ENCODE assay signal across 9 cellular contexts in genomic region chr3:128549283-128550112, GRCh38. TPM values are rescaled to one million over a fixed set of nuclear protein-coding genes. Genes with fewer than 3 reads are reported as not detected.
DNase-seq lines count a peak whose midpoint lies in the region; ATAC-seq and TF ChIP-seq lines count a peak whose summit lies in the region.
"Had no signal": no experiment of that assay in that cellular context is flagged by ENCODE, and none has a peak within 500 bp of the region (broad histone marks: within the 10 kb centered on the region; RNA-seq: fewer than 3 reads in every experiment).

No MANE protein-coding gene starts in this region.

- no peak overlapping the region for H3K9ac ChIP-seq in skeletal muscle tissue (ENCODE audit: low read depth in 1 of 3, low read length in 3 of 3)

- DNase-seq in HCEC 1CT (peak; percentile 6), brain microvascular endothelial cell (peak; percentile 24), iris pigment epithelial cell (ENCODE audit: low read depth) (peak; percentile 86), SK-N-DZ (ENCODE audit: low spot score) (no peak), SW 1271 (lab: John Stamatoyannopoulos, UW) (no peak), DMS79 treated with DMSO at 0.1 percent for 48 hours (lab: John Stamatoyannopoulos, UW) (no peak)
- DNase-seq: activated CD4-positive, alpha-beta T cell treated with anti-CD3 and anti-CD28 coated beads, Interleukin-2, amount 10 ng/mL, durations not matched to agents 24 days and 14 days had no signal

- H3K27me3 ChIP-seq in brain microvascular endothelial cell (replicated peaks) (no peaks in the 10 kb centered on the region), skeletal muscle tissue (ENCODE audit: control insufficient read depth in 3 of 3, insufficient read depth in 3 of 3, low read length in 3 of 3) (peaks cover 8 to 22% (median 15%) of the 10 kb centered on the region in 3 donors)

- TF ChIP-seq CTCF in brain microvascular endothelial cell (IDR thresholded peaks at IDR 0.05; ENCODE audit: low read depth, low read length, missing control alignments): no peak

- no peak for ATAC-seq in HG02763 (IDR thresholded peaks at IDR 0.05; ENCODE audit: unreplicated experiment)

- H3K27ac ChIP-seq in brain microvascular endothelial cell (no peak overlapping the region), skeletal muscle tissue (ENCODE audit: low read depth, low read length) (peak overlapping the region; percentile 64)

- in situ Hi-C loops in brain microvascular endothelial cell (cut with HindIII; ENCODE audit: low pct_ligation_motif_present, low sequenced_read_pairs): no loop called here

- H3K4me3 ChIP-seq in brain microvascular endothelial cell (ENCODE audit: low read depth, low read length) (no peak overlapping the region), skeletal muscle tissue (ENCODE audit: low read length in 3 of 3) (no peak overlapping the region)

- H3K36me3 ChIP-seq in brain microvascular endothelial cell (replicated peaks): no peaks in the 10 kb centered on the region
- no peaks in the 10 kb centered on the region for H3K36me3 ChIP-seq in skeletal muscle tissue (ENCODE audit: control insufficient read depth in 3 of 3, insufficient read depth in 3 of 3, low read length in 3 of 3)

- H3K9me3 ChIP-seq in skeletal muscle tissue (ENCODE audit: control insufficient read depth in 3 of 3, low read length in 3 of 3): no peaks in the 10 kb centered on the region

- H3K4me1 ChIP-seq in skeletal muscle tissue (ENCODE audit: control insufficient read depth in 3 of 3, insufficient read depth in 3 of 3, low read length in 3 of 3): peaks cover 3 to 20% (median 17%) of the 10 kb centered on the region in 3 donors

RNA-seq across cellular contexts. Expression of gene GATA2, which starts 56.5 kb away (rescaled TPM):
- total RNA-seq in skeletal muscle tissue: 0.52 TPM
- 116 and 129 TPM in 2 replicates for polyA plus RNA-seq in SK-N-DZ (2014; cell fraction: cytosol; rRNA removed)
- polyA plus RNA-seq in SK-N-DZ (2014; cell fraction: nucleus; rRNA removed): 130 and 136 TPM in 2 replicates
- total RNA-seq: activated CD4-positive, alpha-beta T cell treated with anti-CD3 and anti-CD28 coated beads, Interleukin-2, amount 10 ng/mL, durations not matched to agents 24 days and 14 days had no signal

Comparison
In these comparisons a context has a peak if more than half of its experiments do, and no peak if none do; other contexts are left out.
1. DNase-seq: peak in HCEC 1CT (single experiment), brain microvascular endothelial cell (single experiment) and iris pigment epithelial cell (single experiment); none in SK-N-DZ (single experiment), SW 1271 (0 of 2) and DMS79 treated with DMSO at 0.1 percent for 48 hours (single experiment).